8 cellular contexts compared by ENCODE assay signal in the genomic region with DNA sequence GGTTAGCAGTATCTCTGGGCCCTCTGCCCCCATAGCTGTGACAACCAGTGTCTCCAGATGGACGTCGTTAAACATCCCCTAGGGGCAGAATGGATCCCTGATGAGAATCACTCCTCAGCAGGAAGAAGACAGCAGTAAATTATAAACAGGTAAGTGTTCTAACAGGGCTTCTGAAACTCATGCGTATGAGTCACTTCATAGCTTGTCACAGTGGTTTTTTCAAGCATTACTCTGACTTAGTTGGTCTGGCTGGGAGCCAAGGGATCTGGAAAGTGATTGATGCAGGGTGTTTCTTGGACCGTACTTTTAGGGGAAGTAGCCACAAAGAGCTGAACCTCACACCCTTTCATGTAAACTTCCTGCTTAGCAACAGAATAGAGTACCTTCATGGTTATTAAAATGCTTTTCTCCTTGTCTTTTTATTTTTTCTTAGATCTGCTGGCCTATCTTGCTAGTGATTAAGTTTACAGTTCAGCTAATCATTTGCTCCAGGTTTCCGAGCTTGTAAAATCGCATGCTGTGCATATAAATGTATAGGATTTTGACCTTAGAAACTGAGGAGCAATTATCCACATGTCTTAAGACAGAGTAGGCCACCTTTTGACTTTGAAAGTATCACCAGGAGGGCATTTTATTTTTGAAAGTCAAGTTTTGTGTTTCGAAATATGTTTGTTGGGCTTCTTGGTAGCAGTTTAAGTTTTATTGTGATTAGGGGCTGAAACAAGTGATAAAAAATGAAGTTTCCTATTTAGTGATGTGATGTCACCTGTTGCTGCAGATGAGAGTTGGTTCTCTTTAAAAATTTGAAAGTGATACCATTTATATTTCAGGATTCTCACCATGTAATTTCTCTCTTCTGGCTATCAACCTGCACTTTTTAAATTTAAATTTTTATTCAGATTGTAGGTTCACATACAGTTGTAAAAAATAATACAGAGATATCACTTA.
DNase-seq lines count a peak whose midpoint lies in the region; ATAC-seq, FAIRE-seq and TF ChIP-seq lines count a peak whose summit lies in the region.

No MANE protein-coding gene starts in this region.

- FAIRE-seq in D721Med (lab: Jason Lieb, UNC), result no peak

- H3K9me3 Mint-ChIP-seq in chondrocyte (ENCODE audit: low read depth) (no peaks in the 10 kb centered on the region), memory B cell (peaks cover 3% of the 10 kb centered on the region)
- peaks cover 0 to 12% of the 10 kb centered on the region in 2 donors for H3K9me3 Mint-ChIP-seq in stimulated activated naive CD8-positive, alpha-beta T cell treated with anti-CD3 and anti-CD28 coated beads, Interleukin-15, amount 100 ng/mL, for 72 hours

- H3K4me1 Mint-ChIP-seq in chondrocyte (ENCODE audit: low read depth), result peaks cover 27% of the 10 kb centered on the region
- peaks cover 13% of the 10 kb centered on the region for H3K4me1 Mint-ChIP-seq in memory B cell
- peaks cover 18% of the 10 kb centered on the region for H3K4me1 Mint-ChIP-seq in stimulated activated naive CD8-positive, alpha-beta T cell treated with anti-CD3 and anti-CD28 coated beads, Interleukin-15, amount 100 ng/mL, for 72 hours

- ATAC-seq in GM19463 (IDR thresholded peaks at IDR 0.05; ENCODE audit: unreplicated experiment) (peak; percentile 83), HG03439 (IDR thresholded peaks at IDR 0.05; ENCODE audit: unreplicated experiment) (peak; percentile 99), memory B cell (ENCODE audit: low read depth) (peak; percentile 91)
- peak; percentile 99 for ATAC-seq in stimulated activated naive CD8-positive, alpha-beta T cell treated with anti-CD3 and anti-CD28 coated beads, Interleukin-15, amount 100 ng/mL, for 72 hours

- TF ChIP-seq CTCF in chondrocyte (IDR thresholded peaks at IDR 0.05), result no peak
- TF ChIP-seq CTCF in D721Med (IDR thresholded peaks at IDR 0.05; ENCODE audit: insufficient read depth, missing control alignments), result no peak

- H3K27me3 Mint-ChIP-seq in chondrocyte (ENCODE audit: low read depth) (peaks cover 2% of the 10 kb centered on the region), memory B cell (no peaks in the 10 kb centered on the region)
- peaks cover 21% of the 10 kb centered on the region for H3K27me3 Mint-ChIP-seq in stimulated activated naive CD8-positive, alpha-beta T cell treated with anti-CD3 and anti-CD28 coated beads, Interleukin-15, amount 100 ng/mL, for 72 hours

- DNase-seq in GM03348 (ENCODE audit: low spot score) (peak; percentile 45), SK-N-DZ (ENCODE audit: low spot score) (peak; percentile 75), chondrocyte (ENCODE audit: low spot score) (no peak), memory B cell (ENCODE audit: low spot score in 2 of 2) (peak; percentile 17 to 53), D721Med (ENCODE audit: insufficient read length, low spot score) (no peak)
- DNase-seq in stimulated activated naive CD8-positive, alpha-beta T cell treated with anti-CD3 and anti-CD28 coated beads, Interleukin-15, amount 100 ng/mL, for 72 hours, result peak; percentile 71 to 89

- no peak overlapping the region for H3K4me3 Mint-ChIP-seq in chondrocyte (ENCODE audit: unreplicated experiment)
- H3K4me3 Mint-ChIP-seq in memory B cell, result no peak overlapping the region
- peak overlapping the region in 1 of 2 donors; percentile 67 for H3K4me3 Mint-ChIP-seq in stimulated activated naive CD8-positive, alpha-beta T cell treated with anti-CD3 and anti-CD28 coated beads, Interleukin-15, amount 100 ng/mL, for 72 hours

- H3K27ac Mint-ChIP-seq in chondrocyte (ENCODE audit: unreplicated experiment), result peak overlapping the region; percentile 74
- H3K27ac Mint-ChIP-seq in memory B cell, result peak overlapping the region; percentile 61
- no peak overlapping the region for H3K27ac Mint-ChIP-seq in stimulated activated naive CD8-positive, alpha-beta T cell treated with anti-CD3 and anti-CD28 coated beads, Interleukin-15, amount 100 ng/mL, for 72 hours

- H3K36me3 Mint-ChIP-seq in chondrocyte (ENCODE audit: low read depth) (no peaks in the 10 kb centered on the region), memory B cell (no peaks in the 10 kb centered on the region)

Comparison
In these comparisons a context has a peak if more than half of its experiments do, and no peak if none do; other contexts are left out.
1. DNase-seq: peak in GM03348 (single experiment), SK-N-DZ (single experiment), memory B cell (2 of 2) and stimulated activated naive CD8-positive, alpha-beta T cell treated with anti-CD3 and anti-CD28 coated beads, Interleukin-15, amount 100 ng/mL, for 72 hours (2 of 2); none in chondrocyte (single experiment) and D721Med (single experiment).
2. H3K27ac Mint-ChIP-seq: peak in chondrocyte (single experiment) and memory B cell (single experiment); none in stimulated activated naive CD8-positive, alpha-beta T cell treated with anti-CD3 and anti-CD28 coated beads, Interleukin-15, amount 100 ng/mL, for 72 hours (0 of 2).
3. Peak in every context shown above with its lines, with median percentiles within 50 percentile points of each other: ATAC-seq.